Comparison of ENCODE assay signal across 1 cellular context in the genomic region with DNA sequence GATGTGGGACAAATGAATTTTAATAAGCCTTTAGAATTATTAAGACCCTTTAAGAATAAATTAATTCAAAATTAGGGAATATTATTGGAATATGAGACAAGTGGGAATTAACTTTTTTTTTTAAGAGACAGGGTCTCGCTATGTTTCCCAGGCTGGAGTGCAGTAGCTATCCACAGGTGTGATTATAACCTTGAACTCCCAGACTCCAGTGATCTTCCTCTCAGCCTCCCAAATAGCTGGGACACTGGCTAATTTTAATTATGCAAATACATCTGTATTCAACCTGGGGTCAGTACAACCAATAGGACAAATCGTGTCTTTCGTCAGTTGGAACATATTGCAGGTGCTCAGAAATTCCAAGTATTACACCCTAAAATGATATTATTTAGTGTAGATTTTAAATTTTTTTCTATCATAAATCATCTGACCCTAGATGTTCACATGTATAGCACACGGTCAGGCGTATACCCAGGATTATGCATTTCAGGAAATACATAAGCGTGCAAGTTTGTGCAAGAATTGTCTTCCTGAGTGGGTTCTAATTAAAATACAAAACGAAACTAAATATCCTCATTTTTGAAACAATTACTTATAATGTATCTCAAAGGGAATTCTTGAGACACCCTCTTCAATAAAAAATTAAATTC.
TF ChIP-seq lines count a peak whose summit lies in the region.

No MANE protein-coding gene starts in this region.

TF ChIP-seq in K562, 482 proteins besides CTCF, POLR2A, EP300 and RAD21 (continued from another document):
- TF ChIP-seq, protein P1, sequence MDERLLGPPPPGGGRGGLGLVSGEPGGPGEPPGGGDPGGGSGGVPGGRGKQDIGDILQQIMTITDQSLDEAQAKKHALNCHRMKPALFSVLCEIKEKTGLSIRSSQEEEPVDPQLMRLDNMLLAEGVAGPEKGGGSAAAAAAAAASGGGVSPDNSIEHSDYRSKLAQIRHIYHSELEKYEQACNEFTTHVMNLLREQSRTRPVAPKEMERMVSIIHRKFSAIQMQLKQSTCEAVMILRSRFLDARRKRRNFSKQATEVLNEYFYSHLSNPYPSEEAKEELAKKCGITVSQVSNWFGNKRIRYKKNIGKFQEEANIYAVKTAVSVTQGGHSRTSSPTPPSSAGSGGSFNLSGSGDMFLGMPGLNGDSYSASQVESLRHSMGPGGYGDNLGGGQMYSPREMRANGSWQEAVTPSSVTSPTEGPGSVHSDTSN (CRISPR knock-in tag; IDR thresholded peaks at IDR 0.05; ENCODE audit: low read depth), result no peak
- TF ChIP-seq, protein P1 (tag; conservative IDR thresholded peaks at IDR 0.05; ENCODE audit: low read depth), result 0 out of 2 replicates have a peak, but pooled peaks have one; percentile 24
